8 cellular contexts compared by ENCODE assay signal in genomic region chr1:150551784-150552691, GRCh38. TPM values are rescaled to one million over a fixed set of nuclear protein-coding genes. Genes with fewer than 3 reads are reported as not detected.
DNase-seq lines count a peak whose midpoint lies in the region; ATAC-seq, FAIRE-seq and TF ChIP-seq lines count a peak whose summit lies in the region.

No MANE protein-coding gene starts in this region.

- H3K4me3 ChIP-seq in SJCRH30 (no peak overlapping the region), esophagus muscularis mucosa (peak overlapping the region in 3 of 4 donors; percentile 5 to 34 (median 6)), muscle layer of duodenum (ENCODE audit: low read depth in 1 of 2, low read length in 2 of 2) (peak overlapping the region in 1 of 2 donors; percentile 28)

- H3K27me3 ChIP-seq in SJCRH30 = no peaks in the 10 kb centered on the region
- H3K27me3 ChIP-seq in esophagus muscularis mucosa = no peaks in the 10 kb centered on the region
- no peaks in the 10 kb centered on the region for H3K27me3 ChIP-seq in muscle layer of duodenum (ENCODE audit: low read depth, low read length)

- intact Hi-C loops in esophagus muscularis mucosa (cut with DNase I) = loop anchor here (10.0 kb wide), 1 partner anchor 263 kb away; no protein-coding TSS in a partner anchor

- FAIRE-seq in G401.6 (lab: Jason Lieb, UNC) = peak; percentile 73

- H3K27ac ChIP-seq in SJCRH30 (no peak overlapping the region), esophagus muscularis mucosa (replicated peaks in 1 of 4) (peak overlapping the region; percentile 91 to 96 (median 94)), muscle layer of duodenum (ENCODE audit: low read length) (peak overlapping the region; percentile 81)

- TF ChIP-seq POLR2A in esophagus muscularis mucosa (IDR thresholded peaks at IDR 0.05; ENCODE audit: low read depth) = no peak

- H3K36me3 ChIP-seq in SJCRH30 (no peaks in the 10 kb centered on the region), esophagus muscularis mucosa (peaks cover 6 to 33% (median 21%) of the 10 kb centered on the region in 4 donors), muscle layer of duodenum (ENCODE audit: control insufficient read depth in 1 of 2, insufficient read depth in 2 of 2, low read length in 2 of 2) (peaks cover 0 to 21% of the 10 kb centered on the region in 2 donors)

- no peaks in the 10 kb centered on the region for H3K9me3 ChIP-seq in SJCRH30 (replicated peaks)
- no peaks in the 10 kb centered on the region for H3K9me3 ChIP-seq in esophagus muscularis mucosa
- no peaks in the 10 kb centered on the region for H3K9me3 ChIP-seq in muscle layer of duodenum (ENCODE audit: control insufficient read depth in 1 of 2, low read length in 2 of 2)

- TF ChIP-seq EP300 in esophagus muscularis mucosa (IDR thresholded peaks at IDR 0.05) = peak; percentile 70

- DNase-seq in SJCRH30 = peak; percentile 33 to 43
- peak; percentile 98 for DNase-seq in esophagus muscularis mucosa (ENCODE audit: extremely low spot score)
- DNase-seq in NCI-H1930 (lab: John Stamatoyannopoulos, UW) = no peak

- TF ChIP-seq CTCF in esophagus muscularis mucosa (IDR thresholded peaks at IDR 0.05) = no peak

- ATAC-seq in GM18520 (IDR thresholded peaks at IDR 0.05; ENCODE audit: unreplicated experiment) = no peak
- ATAC-seq in HG02884 (IDR thresholded peaks at IDR 0.05; ENCODE audit: unreplicated experiment) = no peak
- no peak for ATAC-seq in GM21723 (IDR thresholded peaks at IDR 0.05; ENCODE audit: unreplicated experiment)

- WGBS in esophagus muscularis mucosa = 35% methylated on average over 10 of the region's 10 CpGs

- H3K4me1 ChIP-seq in SJCRH30 (peaks cover 6% of the 10 kb centered on the region; the same call in 1 of the 2 replicates), esophagus muscularis mucosa (peaks cover 30 to 88% (median 66%) of the 10 kb centered on the region in 4 donors), muscle layer of duodenum (ENCODE audit: control insufficient read depth in 1 of 2, insufficient read depth in 2 of 2, low read length in 2 of 2) (peaks cover 9 to 24% of the 10 kb centered on the region in 2 donors)

RNA-seq across cellular contexts. Expression of gene ADAMTSL4, which starts 2.8 kb away (rescaled TPM):
- not detected in 2 replicates for total RNA-seq in SJCRH30 (2014; rRNA removed; shearing (Covaris generic))
- total RNA-seq in esophagus muscularis mucosa = 10 to 100 TPM; 33.6 to 86.1 (median 48.2) TPM

RNA-seq across cellular contexts. Expression of gene MCL1, which starts 27.4 kb away (rescaled TPM):
- 99.4 and 104 TPM in 2 replicates for total RNA-seq in SJCRH30 (2014; rRNA removed; shearing (Covaris generic))
- 100 to 1,000 TPM; 192 to 460 (median 255) TPM for total RNA-seq in esophagus muscularis mucosa

RNA-seq across cellular contexts. Expression of gene FALEC, which starts 36.5 kb away (rescaled TPM):
- total RNA-seq in SJCRH30 (2014; rRNA removed; shearing (Covaris generic)) = 0.28 TPM in 1 of 2 replicates, not detected in the other
- not detected for total RNA-seq in esophagus muscularis mucosa

RNA-seq across cellular contexts. Expression of gene ECM1, which starts 44.1 kb away (rescaled TPM):
- total RNA-seq in SJCRH30 (2014; rRNA removed; shearing (Covaris generic)) = 5.0 TPM in 2 replicates
- 10 to 100 TPM; 17.4 to 32.9 (median 18.6) TPM for total RNA-seq in esophagus muscularis mucosa

Comparison
In these comparisons a context has a peak if more than half of its experiments do, and no peak if none do; other contexts are left out.
1. DNase-seq: peak in SJCRH30 (2 of 2) and esophagus muscularis mucosa (single experiment); none in NCI-H1930 (0 of 2).
2. RNA of gene ADAMTSL4, which starts 2.8 kb away (total RNA-seq): 33.6 to 86.1 TPM in esophagus muscularis mucosa; not detected in SJCRH30; every median in the first group is over 10 times any median in the second.